8 cellular contexts compared by ENCODE assay signal in the genomic region with DNA sequence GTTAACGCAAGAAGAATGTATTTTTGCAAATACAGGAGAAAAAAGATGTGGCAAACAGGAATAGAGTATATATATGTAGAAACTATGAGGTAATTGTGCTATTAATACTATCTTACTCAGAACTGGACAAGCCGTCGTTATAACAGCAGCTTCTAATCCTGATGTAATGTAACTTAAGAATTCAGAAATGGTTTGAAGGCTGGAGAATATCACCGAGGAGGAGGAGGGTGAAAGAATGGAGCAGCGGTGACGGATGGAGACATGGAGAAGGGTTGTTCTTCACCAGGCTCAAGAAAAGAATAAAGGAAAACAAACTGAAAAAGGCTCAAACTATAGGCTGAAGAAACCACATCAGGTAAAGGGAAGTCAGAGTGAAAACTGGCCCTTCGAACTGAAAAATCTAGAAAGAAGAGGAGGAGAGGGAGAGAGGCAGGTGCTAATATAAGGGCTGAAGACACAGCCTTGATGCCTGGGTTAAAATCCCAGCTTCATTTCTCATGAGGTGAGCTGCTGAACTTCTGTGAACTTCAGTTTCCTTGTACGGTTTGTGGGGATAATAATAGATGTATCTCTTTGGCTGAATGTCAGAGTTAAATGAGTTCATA. TPM values are rescaled to one million over a fixed set of nuclear protein-coding genes. Genes with fewer than 3 reads are reported as not detected.
DNase-seq lines count a peak whose midpoint lies in the region; ATAC-seq lines count a peak whose summit lies in the region.
"Had no signal": no experiment of that assay in that cellular context is flagged by ENCODE, and none has a peak within 500 bp of the region (broad histone marks: within the 10 kb centered on the region; RNA-seq: fewer than 3 reads in every experiment).

No MANE protein-coding gene starts in this region.

- H3K9ac ChIP-seq in stomach smooth muscle (ENCODE audit: low read length in 2 of 2) = peak overlapping the region; percentile 44 to 52

- no peaks in the 10 kb centered on the region for H3K9me3 ChIP-seq in stomach smooth muscle (ENCODE audit: control insufficient read depth in 2 of 2, low read length in 2 of 2)
- H3K9me3 ChIP-seq in effector memory CD4-positive, alpha-beta T cell (ENCODE audit: control insufficient read depth, low read length) = no peaks in the 10 kb centered on the region

- no peaks in the 10 kb centered on the region for H3K36me3 ChIP-seq in stomach smooth muscle (ENCODE audit: control insufficient read depth in 2 of 2, insufficient read depth in 2 of 2, low read length in 2 of 2)
- H3K36me3 ChIP-seq in effector memory CD4-positive, alpha-beta T cell (ENCODE audit: control insufficient read depth, insufficient read depth, low read length) = no peaks in the 10 kb centered on the region

- H3K4me3 ChIP-seq in stomach smooth muscle (ENCODE audit: low read length in 2 of 2) = peak overlapping the region; percentile 47 to 56
- H3K4me3 ChIP-seq in effector memory CD4-positive, alpha-beta T cell (ENCODE audit: insufficient read depth, low read depth, low read length, poor library complexity, severe bottlenecking) = no peak overlapping the region

- no peaks in the 10 kb centered on the region for H3K9me3 Mint-ChIP-seq in activated T-helper 1 cell treated with anti-CD3 and anti-CD28 coated beads, Interleukin-12 subunit alpha, Interleukin-12 subunit beta, Interleukin-2, Interleukin-4 antibody, amounts not matched to agents 30 ng/mL and 10 ng/mL and 1 ng/mL, durations not matched to agents 14 hours and 24 hours and 36 hours
- H3K9me3 Mint-ChIP-seq in T-cell = peaks cover 0 to 6% (median 0%) of the 10 kb centered on the region in 3 donors

- no peaks in the 10 kb centered on the region for H3K27me3 ChIP-seq in stomach smooth muscle (ENCODE audit: control insufficient read depth in 1 of 2, insufficient read depth in 2 of 2, low read length in 2 of 2)
- no peaks in the 10 kb centered on the region for H3K27me3 ChIP-seq in effector memory CD4-positive, alpha-beta T cell (replicated peaks; ENCODE audit: control insufficient read depth, insufficient read depth, low read length, poor library complexity, severe bottlenecking)

- no peak overlapping the region for H3K27ac Mint-ChIP-seq in activated T-helper 1 cell treated with anti-CD3 and anti-CD28 coated beads, Interleukin-12 subunit alpha, Interleukin-12 subunit beta, Interleukin-2, Interleukin-4 antibody, amounts not matched to agents 30 ng/mL and 10 ng/mL and 1 ng/mL, durations not matched to agents 14 hours and 24 hours and 36 hours
- no peak overlapping the region for H3K27ac Mint-ChIP-seq in T-cell

- H3K36me3 Mint-ChIP-seq in activated T-helper 1 cell treated with anti-CD3 and anti-CD28 coated beads, Interleukin-12 subunit alpha, Interleukin-12 subunit beta, Interleukin-2, Interleukin-4 antibody, amounts not matched to agents 30 ng/mL and 10 ng/mL and 1 ng/mL, durations not matched to agents 14 hours and 24 hours and 36 hours (ENCODE audit: low read depth) = no peaks in the 10 kb centered on the region
- H3K36me3 Mint-ChIP-seq in T-cell = no peaks in the 10 kb centered on the region

- ATAC-seq in GM19452 (IDR thresholded peaks at IDR 0.05; ENCODE audit: unreplicated experiment) (peak; percentile 60), HG03103 (IDR thresholded peaks at IDR 0.05; ENCODE audit: low read depth, unreplicated experiment) (peak; percentile 67), T-cell (replicated peaks in 1 of 4) (no peak)

- CTCF ChIA-PET in T-cell (lab: Charles Lee) = no interaction called here

- no peaks in the 10 kb centered on the region for H3K4me1 Mint-ChIP-seq in activated T-helper 1 cell treated with anti-CD3 and anti-CD28 coated beads, Interleukin-12 subunit alpha, Interleukin-12 subunit beta, Interleukin-2, Interleukin-4 antibody, amounts not matched to agents 30 ng/mL and 10 ng/mL and 1 ng/mL, durations not matched to agents 14 hours and 24 hours and 36 hours (ENCODE audit: low read depth)
- H3K4me1 Mint-ChIP-seq in T-cell = no peaks in the 10 kb centered on the region

- POLR2A ChIA-PET in T-cell (lab: Charles Lee) = no interaction called here

- no peak overlapping the region for H3K4me3 Mint-ChIP-seq in activated T-helper 1 cell treated with anti-CD3 and anti-CD28 coated beads, Interleukin-12 subunit alpha, Interleukin-12 subunit beta, Interleukin-2, Interleukin-4 antibody, amounts not matched to agents 30 ng/mL and 10 ng/mL and 1 ng/mL, durations not matched to agents 14 hours and 24 hours and 36 hours
- H3K4me3 Mint-ChIP-seq in T-cell = no peak overlapping the region

- no peak for DNase-seq in activated T-helper 1 cell treated with anti-CD3 and anti-CD28 coated beads, Interleukin-12 subunit alpha, Interleukin-12 subunit beta, Interleukin-2, Interleukin-4 antibody, amounts not matched to agents 30 ng/mL and 10 ng/mL and 1 ng/mL, durations not matched to agents 14 hours and 24 hours and 36 hours (ENCODE audit: low spot score)
- DNase-seq in T-cell = no peak
- DNase-seq in effector memory CD4-positive, alpha-beta T cell = no peak

- H3K4me1 ChIP-seq in stomach smooth muscle (ENCODE audit: control insufficient read depth, insufficient read depth, low read length) = peaks cover 14% of the 10 kb centered on the region
- H3K4me1 ChIP-seq in effector memory CD4-positive, alpha-beta T cell (ENCODE audit: control insufficient read depth, insufficient read depth, low read length, poor library complexity, severe bottlenecking) = no peaks in the 10 kb centered on the region

- H3K27ac ChIP-seq in cingulate gyrus (ENCODE audit: low read depth, low read length) = peak overlapping the region; percentile 7
- peak overlapping the region; percentile 72 for H3K27ac ChIP-seq in stomach smooth muscle (ENCODE audit: low read length)
- no peak overlapping the region for H3K27ac ChIP-seq in effector memory CD4-positive, alpha-beta T cell (ENCODE audit: insufficient read depth, low read length, poor library complexity, severe bottlenecking)
- H3K27ac ChIP-seq: HL-60 had no signal

- H3K27me3 Mint-ChIP-seq in activated T-helper 1 cell treated with anti-CD3 and anti-CD28 coated beads, Interleukin-12 subunit alpha, Interleukin-12 subunit beta, Interleukin-2, Interleukin-4 antibody, amounts not matched to agents 30 ng/mL and 10 ng/mL and 1 ng/mL, durations not matched to agents 14 hours and 24 hours and 36 hours (ENCODE audit: insufficient read depth) = peaks cover 2% of the 10 kb centered on the region
- H3K27me3 Mint-ChIP-seq in T-cell = peaks cover 0 to 5% of the 10 kb centered on the region in 2 donors

- intact Hi-C loops in activated T-helper 1 cell treated with anti-CD3 and anti-CD28 coated beads, Interleukin-12 subunit alpha, Interleukin-12 subunit beta, Interleukin-2, Interleukin-4 antibody, amounts not matched to agents 30 ng/mL and 10 ng/mL and 1 ng/mL, durations not matched to agents 14 hours and 24 hours and 36 hours (cut with micrococcal nuclease) = no loop called here

RNA-seq across cellular contexts. Expression of gene GOLIM4, which starts 44.0 kb away (rescaled TPM):
- total RNA-seq in activated T-helper 1 cell treated with anti-CD3 and anti-CD28 coated beads, Interleukin-12 subunit alpha, Interleukin-12 subunit beta, Interleukin-2, Interleukin-4 antibody, amounts not matched to agents 30 ng/mL and 10 ng/mL and 1 ng/mL, durations not matched to agents 14 hours and 24 hours and 36 hours = 8.4 and 8.8 TPM in 2 replicates
- 1 to 10 TPM in 2 of 5 donors, under 1 TPM in 3; 0.49 to 1.5 (median 0.96) TPM for total RNA-seq in T-cell

Comparison
In these comparisons a context has a peak if more than half of its experiments do, and no peak if none do; other contexts are left out.
1. ATAC-seq: peak in GM19452 (single experiment) and HG03103 (single experiment); none in T-cell (0 of 4).